Comparison of ENCODE assay signal across 16 cellular contexts in the genomic region with DNA sequence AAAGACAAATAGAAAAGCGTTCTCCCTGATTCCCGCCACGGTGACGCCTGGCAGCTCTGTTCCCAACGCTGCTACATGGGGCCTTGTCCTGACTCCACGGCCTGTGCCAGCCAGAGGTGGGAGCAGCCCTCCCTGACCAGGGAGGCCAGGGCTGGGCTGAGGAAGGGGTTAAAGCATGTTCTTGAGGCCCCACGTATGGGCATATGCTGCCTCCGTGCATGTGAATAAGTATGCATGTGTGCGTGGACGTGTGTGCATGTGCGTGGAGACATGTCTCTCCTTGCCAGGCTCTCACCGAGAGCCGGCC. TPM values are rescaled to one million over a fixed set of nuclear protein-coding genes. Genes with fewer than 3 reads are reported as not detected.
DNase-seq lines count a peak whose midpoint lies in the region; ATAC-seq and TF ChIP-seq lines count a peak whose summit lies in the region.
"Had no signal": no experiment of that assay in that cellular context is flagged by ENCODE, and none has a peak within 500 bp of the region (broad histone marks: within the 10 kb centered on the region; RNA-seq: fewer than 3 reads in every experiment).

No MANE protein-coding gene starts in this region.

- H3K4me3 ChIP-seq in right atrium auricular region (no peak overlapping the region), prostate gland (no peak overlapping the region), uterus (no peak overlapping the region)

- H3K27ac Mint-ChIP-seq in glutamatergic neuron (ENCODE audit: unreplicated experiment) (no peak overlapping the region), endothelial cell (ENCODE audit: unreplicated experiment) (no peak overlapping the region)
- H3K27ac Mint-ChIP-seq: mesothelial cell of epicardium had no signal

- no peak for TF ChIP-seq CTCF in right atrium auricular region (IDR thresholded peaks at IDR 0.05)
- no peak for TF ChIP-seq CTCF in prostate gland (IDR thresholded peaks at IDR 0.05)
- TF ChIP-seq CTCF in uterus (IDR thresholded peaks at IDR 0.05), result no peak
- TF ChIP-seq CTCF in glutamatergic neuron (IDR thresholded peaks at IDR 0.05; ENCODE audit: partially characterized antibody, unreplicated experiment), result no peak
- no peak for TF ChIP-seq CTCF in endothelial cell (IDR thresholded peaks at IDR 0.05; ENCODE audit: unreplicated experiment)

- H3K4me3 Mint-ChIP-seq in glutamatergic neuron (ENCODE audit: unreplicated experiment) (no peak overlapping the region), endothelial cell (ENCODE audit: unreplicated experiment) (no peak overlapping the region)
- H3K4me3 Mint-ChIP-seq: activated naive CD8-positive, alpha-beta T cell treated with anti-CD3 and anti-CD28 coated beads for 36 hours had no signal

- no peaks in the 10 kb centered on the region for H3K36me3 ChIP-seq in right atrium auricular region
- no peaks in the 10 kb centered on the region for H3K36me3 ChIP-seq in prostate gland
- no peaks in the 10 kb centered on the region for H3K36me3 ChIP-seq in uterus
- H3K36me3 ChIP-seq: stomach had no signal

- H3K27me3 ChIP-seq in right atrium auricular region (no peaks in the 10 kb centered on the region), prostate gland (replicated peaks; ENCODE audit: insufficient read depth) (no peaks in the 10 kb centered on the region), uterus (no peaks in the 10 kb centered on the region)

- peaks cover 8% of the 10 kb centered on the region for H3K4me1 Mint-ChIP-seq in glutamatergic neuron (ENCODE audit: low read depth, unreplicated experiment)
- peaks cover 3% of the 10 kb centered on the region for H3K4me1 Mint-ChIP-seq in endothelial cell (ENCODE audit: unreplicated experiment)

- DNase-seq in Right ventricle myocardium inferior (ENCODE audit: missing footprints), result peak; percentile 47
- DNase-seq in left cardiac atrium, result no peak
- peak; percentile 56 for DNase-seq in right atrium auricular region (ENCODE audit: low spot score)
- DNase-seq in prostate gland (ENCODE audit: low spot score), result no peak
- DNase-seq in uterus, result no peak
- DNase-seq in glutamatergic neuron, result no peak
- no peak for DNase-seq in endothelial cell (ENCODE audit: low spot score)
- DNase-seq: activated naive CD8-positive, alpha-beta T cell treated with anti-CD3 and anti-CD28 coated beads for 36 hours; cerebellar nuclear complex; GF-D8; NCI-H187; NCI-H524; occipital lobe had no signal

- H3K27ac ChIP-seq in right atrium auricular region (peak overlapping the region; percentile 62 to 80), prostate gland (peak overlapping the region; percentile 87 to 91), uterus (peak overlapping the region; percentile 91 to 95)

- TF ChIP-seq POLR2A in prostate gland (IDR thresholded peaks at IDR 0.05) (no peak), uterus (IDR thresholded peaks at IDR 0.05) (no peak)

- H3K27me3 Mint-ChIP-seq in glutamatergic neuron (ENCODE audit: unreplicated experiment), result peaks cover 18% of the 10 kb centered on the region
- peaks cover 20% of the 10 kb centered on the region for H3K27me3 Mint-ChIP-seq in endothelial cell (ENCODE audit: unreplicated experiment)

- H3K9me3 Mint-ChIP-seq in glutamatergic neuron (ENCODE audit: unreplicated experiment) (peaks cover 9% of the 10 kb centered on the region), endothelial cell (ENCODE audit: unreplicated experiment) (no peaks in the 10 kb centered on the region)
- H3K9me3 Mint-ChIP-seq: activated naive CD8-positive, alpha-beta T cell treated with anti-CD3 and anti-CD28 coated beads for 36 hours; mesothelial cell of epicardium had no signal

- H3K4me1 ChIP-seq in right atrium auricular region (peaks cover 0 to 51% of the 10 kb centered on the region in 2 donors), prostate gland (replicated peaks) (peaks cover 23% of the 10 kb centered on the region), uterus (peaks cover 5 to 21% of the 10 kb centered on the region in 2 donors)

- ATAC-seq in Right ventricle myocardium inferior (no peak), left cardiac atrium (no peak), HG03280 (IDR thresholded peaks at IDR 0.05; ENCODE audit: unreplicated experiment) (no peak)

- H3K9me3 ChIP-seq in right atrium auricular region (no peaks in the 10 kb centered on the region), prostate gland (no peaks in the 10 kb centered on the region), uterus (no peaks in the 10 kb centered on the region)
- H3K9me3 ChIP-seq: stomach had no signal

- intact Hi-C loops in Right ventricle myocardium inferior (cut with DNase I), result no loop called here
- intact Hi-C loops in left cardiac atrium (cut with DNase I), result loop anchor here in 1 of 2 donors (10.0 kb wide), 1 partner anchor 82 kb away; no protein-coding TSS in a partner anchor
- intact Hi-C loops in prostate gland (cut with DNase I), result no loop called here
- intact Hi-C loops in uterus (cut with DNase I; ENCODE audit: low total_unique reads), result no loop called here

- WGBS in prostate gland, result 73% methylated on average over 13 of the region's 13 CpGs

- H3K36me3 Mint-ChIP-seq in glutamatergic neuron (ENCODE audit: unreplicated experiment), result no peaks in the 10 kb centered on the region
- peaks cover 10% of the 10 kb centered on the region for H3K36me3 Mint-ChIP-seq in endothelial cell (ENCODE audit: low read depth, unreplicated experiment)
- H3K36me3 Mint-ChIP-seq: activated naive CD8-positive, alpha-beta T cell treated with anti-CD3 and anti-CD28 coated beads for 36 hours; mesothelial cell of epicardium had no signal

RNA-seq across cellular contexts. Expression of gene SNED1, which starts 1.6 kb away (rescaled TPM):
- 6.7 TPM for total RNA-seq in Right ventricle myocardium inferior
- total RNA-seq in left cardiac atrium, result 10 to 100 TPM; 12.2 to 31.9 TPM
- 10 to 100 TPM in 1 of 2 donors, 1 to 10 TPM in 1; 9.9 to 16.4 TPM for total RNA-seq in right atrium auricular region
- 100 to 1,000 TPM in 1 of 2 donors, 10 to 100 TPM in 1; 32.0 to 115 TPM for total RNA-seq in prostate gland
- 10 to 100 TPM; 18.5 to 87.1 (median 21.9) TPM for total RNA-seq in uterus
- total RNA-seq in glutamatergic neuron (ENCODE audit: unreplicated experiment), result 2.8 TPM
- 2.3 TPM for total RNA-seq in endothelial cell (ENCODE audit: unreplicated experiment)

Comparison
In these comparisons a context has a peak if more than half of its experiments do, and no peak if none do; other contexts are left out.
1. DNase-seq: peak in Right ventricle myocardium inferior (single experiment) and right atrium auricular region (single experiment); none in left cardiac atrium (single experiment), prostate gland (single experiment), uterus (0 of 2), glutamatergic neuron (single experiment) and endothelial cell (single experiment).
2. Peak in every context shown above with its lines, with median percentiles within 50 percentile points of each other: H3K27ac ChIP-seq.